Comparison of ENCODE assay signal across 8 cellular contexts in genomic region chr12:19643635-19644034, GRCh38.
A peak's percentile ranks its signal among the peaks of the same experiment; 100 is the strongest.
DNase-seq lines count a peak whose midpoint lies in the region; ATAC-seq and TF ChIP-seq lines count a peak whose summit lies in the region.

No MANE protein-coding gene starts in this region.

- intact Hi-C loops in activated CD4-positive, alpha-beta memory T cell treated with anti-CD3 and anti-CD28 coated beads for 36 hours (cut with micrococcal nuclease): no loop called here

- H3K27ac Mint-ChIP-seq in natural killer cell treated with Interleukin-12 subunit alpha and Interleukin-12 subunit beta and Interleukin-15 and Interleukin-18, amount 100 ng/mL, for 72 hours: no peak overlapping the region
- H3K27ac Mint-ChIP-seq in activated CD4-positive, alpha-beta memory T cell treated with anti-CD3 and anti-CD28 coated beads for 36 hours: no peak overlapping the region

- peak; percentile 12 for DNase-seq in MV-4-11 (lab: John Stamatoyannopoulos, UW)
- peak; percentile 16 for DNase-seq in cerebellum (ENCODE audit: low spot score)
- peak; percentile 56 for DNase-seq in medulla oblongata (ENCODE audit: extremely low spot score)
- DNase-seq in activated CD4-positive, CD25-positive, alpha-beta regulatory T cell treated with anti-CD3 and anti-CD28 coated beads, Interleukin-2, amount 50 U/mL, for 72 hours: no peak
- DNase-seq in natural killer cell treated with Interleukin-12 subunit alpha and Interleukin-12 subunit beta and Interleukin-15 and Interleukin-18, amount 100 ng/mL, for 72 hours (ENCODE audit: low spot score): no peak
- no peak for DNase-seq in activated CD4-positive, alpha-beta memory T cell treated with anti-CD3 and anti-CD28 coated beads for 36 hours

- peak; percentile 79 for TF ChIP-seq CTCF in C4-2B (conservative IDR thresholded peaks at IDR 0.05)

- no peak overlapping the region for H3K27ac ChIP-seq in C4-2B

- H3K27me3 Mint-ChIP-seq in natural killer cell treated with Interleukin-12 subunit alpha and Interleukin-12 subunit beta and Interleukin-15 and Interleukin-18, amount 100 ng/mL, for 72 hours: peaks cover 0 to 10% of the 10 kb centered on the region in 2 donors
- H3K27me3 Mint-ChIP-seq in activated CD4-positive, alpha-beta memory T cell treated with anti-CD3 and anti-CD28 coated beads for 36 hours: peaks cover 2% of the 10 kb centered on the region

- no peak overlapping the region for H3K4me3 Mint-ChIP-seq in natural killer cell treated with Interleukin-12 subunit alpha and Interleukin-12 subunit beta and Interleukin-15 and Interleukin-18, amount 100 ng/mL, for 72 hours
- H3K4me3 Mint-ChIP-seq in activated CD4-positive, alpha-beta memory T cell treated with anti-CD3 and anti-CD28 coated beads for 36 hours: no peak overlapping the region

- H3K36me3 Mint-ChIP-seq in natural killer cell treated with Interleukin-12 subunit alpha and Interleukin-12 subunit beta and Interleukin-15 and Interleukin-18, amount 100 ng/mL, for 72 hours: peaks cover 12% of the 10 kb centered on the region
- H3K36me3 Mint-ChIP-seq in activated CD4-positive, alpha-beta memory T cell treated with anti-CD3 and anti-CD28 coated beads for 36 hours: peaks cover 5% of the 10 kb centered on the region

- H3K9me3 Mint-ChIP-seq in natural killer cell treated with Interleukin-12 subunit alpha and Interleukin-12 subunit beta and Interleukin-15 and Interleukin-18, amount 100 ng/mL, for 72 hours: peaks cover 8% of the 10 kb centered on the region
- peaks cover 10% of the 10 kb centered on the region for H3K9me3 Mint-ChIP-seq in activated CD4-positive, alpha-beta memory T cell treated with anti-CD3 and anti-CD28 coated beads for 36 hours

- POLR2A ChIA-PET in activated CD4-positive, alpha-beta memory T cell treated with anti-CD3 and anti-CD28 coated beads for 36 hours (lab: Charles Lee): no interaction called here

- H3K4me1 Mint-ChIP-seq in natural killer cell treated with Interleukin-12 subunit alpha and Interleukin-12 subunit beta and Interleukin-15 and Interleukin-18, amount 100 ng/mL, for 72 hours (ENCODE audit: low read depth in 2 of 2): peaks cover 0 to 10% of the 10 kb centered on the region in 2 donors
- H3K4me1 Mint-ChIP-seq in activated CD4-positive, alpha-beta memory T cell treated with anti-CD3 and anti-CD28 coated beads for 36 hours (ENCODE audit: low read depth): no peaks in the 10 kb centered on the region

- ATAC-seq in HG03439 (IDR thresholded peaks at IDR 0.05; ENCODE audit: unreplicated experiment): no peak
- ATAC-seq in natural killer cell treated with Interleukin-12 subunit alpha and Interleukin-12 subunit beta and Interleukin-15 and Interleukin-18, amount 100 ng/mL, for 72 hours: no peak

- CTCF ChIA-PET in activated CD4-positive, alpha-beta memory T cell treated with anti-CD3 and anti-CD28 coated beads for 36 hours (lab: Charles Lee): interaction anchor here (0.6 kb wide), 1 partner anchor 114 kb away, joined by 3 read pairs; no protein-coding TSS in a partner anchor

Comparison
In these comparisons a context has a peak if more than half of its experiments do, and no peak if none do; other contexts are left out.
1. DNase-seq: peak in MV-4-11 (single experiment), cerebellum (single experiment) and medulla oblongata (single experiment); none in activated CD4-positive, CD25-positive, alpha-beta regulatory T cell treated with anti-CD3 and anti-CD28 coated beads, Interleukin-2, amount 50 U/mL, for 72 hours (single experiment), natural killer cell treated with Interleukin-12 subunit alpha and Interleukin-12 subunit beta and Interleukin-15 and Interleukin-18, amount 100 ng/mL, for 72 hours (single experiment) and activated CD4-positive, alpha-beta memory T cell treated with anti-CD3 and anti-CD28 coated beads for 36 hours (single experiment).